27 cellular contexts compared by ENCODE assay signal in the genomic region with DNA sequence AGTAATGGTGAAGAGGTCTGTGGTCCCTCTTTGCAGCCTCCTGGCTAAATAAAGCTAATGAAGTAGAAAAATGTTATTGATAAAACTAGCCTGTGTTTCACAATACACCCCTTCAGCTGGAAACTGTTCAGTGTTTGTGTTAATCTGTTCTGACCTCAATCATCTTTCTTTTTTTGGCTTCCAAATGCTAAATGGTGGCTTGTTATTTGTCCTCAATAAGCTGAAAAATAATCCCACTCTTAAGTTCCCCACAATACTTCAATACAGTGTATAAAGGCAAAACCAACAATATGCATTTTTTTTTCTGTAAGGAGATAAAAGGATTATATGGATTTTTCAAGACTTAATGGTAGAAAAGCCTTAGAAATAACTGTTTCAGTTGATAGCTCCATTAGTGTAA.
"Had no signal": no experiment of that assay in that cellular context is flagged by ENCODE, and none has a peak within 500 bp of the region (broad histone marks: within the 10 kb centered on the region; RNA-seq: fewer than 3 reads in every experiment).

No MANE protein-coding gene starts in this region.

- H3K4me1 ChIP-seq: colonic mucosa, esophagus squamous epithelium, gastrocnemius medialis, heart right ventricle, left lung, lower lobe of right lung had no signal

- FAIRE-seq: endometrium, islet of Langerhans, keratinocyte had no signal

- H3K27me3 Mint-ChIP-seq: dendritic cell treated with granulocyte-macrophage colony-stimulating factor and Interleukin-4, amounts not matched to agents 40 ng/mL and 50 ng/mL, for 4 days; effector memory CD8-positive, alpha-beta T cell had no signal

- H3K36me3 Mint-ChIP-seq: mesothelial cell of epicardium had no signal

- H3K4me3 ChIP-seq: colonic mucosa, esophagus squamous epithelium, gastrocnemius medialis, heart right ventricle, left lung, lower lobe of right lung, mucosa of descending colon had no signal

- H3K4me3 Mint-ChIP-seq: dendritic cell treated with granulocyte-macrophage colony-stimulating factor and Interleukin-4, amounts not matched to agents 40 ng/mL and 50 ng/mL, for 4 days; effector memory CD8-positive, alpha-beta T cell; endodermal cell; mesothelial cell of epicardium had no signal

- H3K9me3 ChIP-seq: colonic mucosa, esophagus squamous epithelium, gastrocnemius medialis, left lung, lower lobe of right lung had no signal

- ATAC-seq: effector memory CD8-positive, alpha-beta T cell; esophagus mucosa; gastrocnemius medialis; heart right ventricle; left cardiac atrium; left lung; left ventricle myocardium superior; lower lobe of right lung; mucosa of descending colon had no signal

- H3K27ac Mint-ChIP-seq: dendritic cell treated with granulocyte-macrophage colony-stimulating factor and Interleukin-4, amounts not matched to agents 40 ng/mL and 50 ng/mL, for 4 days; effector memory CD8-positive, alpha-beta T cell; endodermal cell; mesothelial cell of epicardium had no signal

- DNase-seq: colonic mucosa; cortex of kidney; effector CD8-positive, alpha-beta T cell; effector memory CD8-positive, alpha-beta T cell; endodermal cell; erythroblast; esophagus squamous epithelium; foreskin fibroblast; foreskin melanocyte; gastrocnemius medialis; glutamatergic neuron; head of caudate nucleus; heart right ventricle; hippocampal formation; left cardiac atrium; left lung; left ventricle myocardium superior; lower lobe of right lung; mesenchymal stem cell; mucosa of descending colon had no signal

- H3K4me1 Mint-ChIP-seq: endodermal cell had no signal

- H3K27me3 ChIP-seq: colonic mucosa, esophagus squamous epithelium, gastrocnemius medialis, heart right ventricle, left lung had no signal

- H3K27ac ChIP-seq: colonic mucosa, epithelial cell of prostate, esophagus squamous epithelium, gastrocnemius medialis, heart right ventricle, left lung, lower lobe of right lung had no signal

- H3K9me3 Mint-ChIP-seq: endodermal cell, mesothelial cell of epicardium had no signal

- H3K36me3 ChIP-seq: colonic mucosa, esophagus squamous epithelium, gastrocnemius medialis, heart right ventricle, left lung, lower lobe of right lung had no signal
